In the genomic region with DNA sequence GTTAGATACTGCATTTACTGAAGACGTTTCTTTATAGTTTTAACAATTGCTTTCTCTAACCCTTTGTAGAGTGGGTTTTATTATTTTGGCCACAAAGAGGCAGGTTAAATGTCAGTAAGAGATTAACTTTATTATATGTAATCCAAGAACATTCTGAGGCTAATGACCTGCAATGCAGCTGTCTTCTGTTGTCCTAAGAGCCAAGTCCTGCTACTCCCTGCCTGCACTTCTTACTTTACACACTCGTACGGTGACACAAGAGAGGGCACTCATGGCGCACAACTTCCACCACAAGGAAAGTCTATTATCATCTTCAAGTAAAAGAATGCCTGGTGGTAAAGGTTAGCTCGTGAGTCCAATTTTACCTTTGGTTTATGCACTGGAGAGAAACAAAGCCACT, we compare ENCODE assay signal across 21 cellular contexts.
"Had no signal": no experiment of that assay in that cellular context is flagged by ENCODE, and none has a peak within 500 bp of the region (broad histone marks: within the 10 kb centered on the region; RNA-seq: fewer than 3 reads in every experiment).

No MANE protein-coding gene starts in this region.

- H3K27me3 ChIP-seq: esophagus squamous epithelium, gastroesophageal sphincter, neutrophil, spleen, tibial artery, upper lobe of right lung had no signal

- H3K4me3 ChIP-seq: esophagus squamous epithelium, gastroesophageal sphincter, lung, spleen, tibial artery, upper lobe of right lung had no signal

- H3K27ac ChIP-seq: esophagus squamous epithelium, gastroesophageal sphincter, neutrophil, spleen, tibial artery, upper lobe of right lung had no signal

- H3K36me3 ChIP-seq: esophagus squamous epithelium, gastroesophageal sphincter, neutrophil, spleen, tibial artery, upper lobe of right lung had no signal

- H3K9me3 ChIP-seq: esophagus squamous epithelium, gastroesophageal sphincter, neutrophil, spleen, tibial artery, upper lobe of right lung had no signal

- ATAC-seq: gastroesophageal sphincter; left ventricle myocardium superior; sciatic nerve; stimulated activated memory B cell treated with anti-CD40 and anti-IgM and Interleukin-4, amounts not matched to agents 10 μg/mL and 1 μg/mL and 100 μg/mL, for 72 hours; upper lobe of right lung had no signal

- H3K4me1 ChIP-seq: esophagus squamous epithelium, gastroesophageal sphincter, spleen, tibial artery, upper lobe of right lung had no signal

- DNase-seq: dermis blood vessel endothelial cell; esophagus squamous epithelium; foreskin fibroblast; glutamatergic neuron; immature natural killer cell; left ventricle myocardium superior; mesenchymal stem cell; midbrain; naive B cell; nephron progenitor cell; spleen; stimulated activated CD4-positive, alpha-beta T cell treated with anti-CD3 and anti-CD28 coated beads, Interleukin-15, amount 100 ng/mL, for 24 hours; stimulated activated CD4-positive, alpha-beta T cell treated with anti-CD3 and anti-CD28 coated beads, Interleukin-1b, Interleukin-23, amount 100 ng/mL, for 48 hours; stimulated activated CD4-positive, alpha-beta T cell treated with anti-CD3 and anti-CD28 coated beads, Interleukin-4, amount 100 ng/mL, for 24 hours; tibial artery; upper lobe of right lung had no signal
